1 cellular context compared by ENCODE assay signal in the genomic region with DNA sequence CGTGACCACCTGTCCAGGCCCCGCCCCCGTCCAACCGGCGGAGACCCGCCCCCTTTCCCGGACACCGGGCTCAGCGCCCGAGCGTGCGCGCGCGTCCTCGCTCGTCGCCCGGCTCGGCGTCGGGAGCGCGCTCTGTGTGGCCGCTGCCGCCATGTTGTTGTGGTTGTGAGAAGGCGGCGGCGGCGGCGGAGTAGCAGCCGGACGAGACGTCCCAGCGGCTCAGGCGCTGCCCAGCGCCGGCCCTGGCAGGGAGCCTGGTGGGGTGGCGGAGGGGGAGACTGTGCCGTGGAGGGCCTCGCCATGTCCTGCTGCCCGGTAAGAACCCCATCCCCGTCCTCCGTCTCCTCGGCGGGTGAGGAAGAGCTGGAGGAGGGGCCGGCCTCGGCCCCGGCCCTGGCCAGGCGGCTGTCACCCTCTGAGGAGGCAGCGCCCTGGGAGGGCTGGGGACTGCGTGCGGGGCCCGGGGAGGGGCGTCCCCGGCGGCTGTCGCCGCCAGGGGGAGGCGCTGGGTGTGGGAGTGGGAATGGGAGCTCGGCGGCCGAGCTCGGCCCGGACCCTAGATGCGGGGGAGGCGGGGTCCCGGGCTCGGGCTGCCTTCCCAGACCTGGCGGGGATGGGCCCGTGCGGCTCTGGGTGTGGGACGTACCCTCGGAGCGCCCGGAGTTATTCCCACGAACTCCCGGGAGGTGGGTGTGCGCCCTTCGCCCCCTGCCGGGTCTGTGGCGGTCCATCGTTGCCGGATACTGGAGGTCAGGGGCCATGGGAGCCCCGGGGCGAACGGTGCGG.
TF ChIP-seq lines count a peak whose summit lies in the region.

MTMR3 (plus strand) TSS at position 130 of the 786 bp plus-strand sequence. CDS start 87,886 bp downstream, outside the sequence.

TF ChIP-seq in HepG2, 621 proteins besides CTCF, POLR2A, EP300 and RAD21 (continued from another document and continues in another):
- TF ChIP-seq ZBTB7B (CRISPR knock-in tag; IDR thresholded peaks at IDR 0.05) (peak; percentile 26; the same call in 1 of the 2 replicates), HNRNPK (IDR thresholded peaks at IDR 0.05; ENCODE audit: low read depth, low read length, poor library complexity, severe bottlenecking) (peak; percentile 58), TBP (CRISPR knock-in tag; IDR thresholded peaks at IDR 0.05) (no peak), LRRFIP1 (CRISPR knock-in tag; conservative IDR thresholded peaks at IDR 0.05) (no peak), ATM (IDR thresholded peaks at IDR 0.05; ENCODE audit: borderline replicate concordance) (no peak), HMGXB4 (CRISPR knock-in tag; IDR thresholded peaks at IDR 0.05; ENCODE audit: borderline replicate concordance in 1 of 2, low read depth in 1 of 2) (peak; percentile 44 to 84; a peak in 3 of 4 replicates), MATR3 (CRISPR knock-in tag; IDR thresholded peaks at IDR 0.05) (no peak), ZNF260 (CRISPR knock-in tag; IDR thresholded peaks at IDR 0.05; ENCODE audit: borderline replicate concordance, low read depth) (no peak), GABPA (IDR thresholded peaks at IDR 0.05; ENCODE audit: low read depth, low read length) (no peak), GABPA (CRISPR knock-in tag; IDR thresholded peaks at IDR 0.05; ENCODE audit: low read depth) (no peak), AFF4 (CRISPR knock-in tag; IDR thresholded peaks at IDR 0.05) (no peak), THYN1 (CRISPR knock-in tag; IDR thresholded peaks at IDR 0.05; ENCODE audit: borderline replicate concordance, low read depth) (no peak), POLR2AphosphoS5 (IDR thresholded peaks at IDR 0.05; ENCODE audit: low read depth, low read length) (peak; percentile 43; the same call in 1 of the 2 replicates), SNRNP70 (IDR thresholded peaks at IDR 0.05; ENCODE audit: low read depth, low read length) (no peak), ZNF160 (CRISPR knock-in tag; IDR thresholded peaks at IDR 0.05) (peak; percentile 71; the same call in 1 of the 2 replicates)
- TF ChIP-seq, protein P1, sequence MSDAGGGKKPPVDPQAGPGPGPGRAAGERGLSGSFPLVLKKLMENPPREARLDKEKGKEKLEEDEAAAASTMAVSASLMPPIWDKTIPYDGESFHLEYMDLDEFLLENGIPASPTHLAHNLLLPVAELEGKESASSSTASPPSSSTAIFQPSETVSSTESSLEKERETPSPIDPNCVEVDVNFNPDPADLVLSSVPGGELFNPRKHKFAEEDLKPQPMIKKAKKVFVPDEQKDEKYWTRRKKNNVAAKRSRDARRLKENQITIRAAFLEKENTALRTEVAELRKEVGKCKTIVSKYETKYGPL (CRISPR knock-in tag; IDR thresholded peaks at IDR 0.05), result no peak
- TF ChIP-seq, protein P2, sequence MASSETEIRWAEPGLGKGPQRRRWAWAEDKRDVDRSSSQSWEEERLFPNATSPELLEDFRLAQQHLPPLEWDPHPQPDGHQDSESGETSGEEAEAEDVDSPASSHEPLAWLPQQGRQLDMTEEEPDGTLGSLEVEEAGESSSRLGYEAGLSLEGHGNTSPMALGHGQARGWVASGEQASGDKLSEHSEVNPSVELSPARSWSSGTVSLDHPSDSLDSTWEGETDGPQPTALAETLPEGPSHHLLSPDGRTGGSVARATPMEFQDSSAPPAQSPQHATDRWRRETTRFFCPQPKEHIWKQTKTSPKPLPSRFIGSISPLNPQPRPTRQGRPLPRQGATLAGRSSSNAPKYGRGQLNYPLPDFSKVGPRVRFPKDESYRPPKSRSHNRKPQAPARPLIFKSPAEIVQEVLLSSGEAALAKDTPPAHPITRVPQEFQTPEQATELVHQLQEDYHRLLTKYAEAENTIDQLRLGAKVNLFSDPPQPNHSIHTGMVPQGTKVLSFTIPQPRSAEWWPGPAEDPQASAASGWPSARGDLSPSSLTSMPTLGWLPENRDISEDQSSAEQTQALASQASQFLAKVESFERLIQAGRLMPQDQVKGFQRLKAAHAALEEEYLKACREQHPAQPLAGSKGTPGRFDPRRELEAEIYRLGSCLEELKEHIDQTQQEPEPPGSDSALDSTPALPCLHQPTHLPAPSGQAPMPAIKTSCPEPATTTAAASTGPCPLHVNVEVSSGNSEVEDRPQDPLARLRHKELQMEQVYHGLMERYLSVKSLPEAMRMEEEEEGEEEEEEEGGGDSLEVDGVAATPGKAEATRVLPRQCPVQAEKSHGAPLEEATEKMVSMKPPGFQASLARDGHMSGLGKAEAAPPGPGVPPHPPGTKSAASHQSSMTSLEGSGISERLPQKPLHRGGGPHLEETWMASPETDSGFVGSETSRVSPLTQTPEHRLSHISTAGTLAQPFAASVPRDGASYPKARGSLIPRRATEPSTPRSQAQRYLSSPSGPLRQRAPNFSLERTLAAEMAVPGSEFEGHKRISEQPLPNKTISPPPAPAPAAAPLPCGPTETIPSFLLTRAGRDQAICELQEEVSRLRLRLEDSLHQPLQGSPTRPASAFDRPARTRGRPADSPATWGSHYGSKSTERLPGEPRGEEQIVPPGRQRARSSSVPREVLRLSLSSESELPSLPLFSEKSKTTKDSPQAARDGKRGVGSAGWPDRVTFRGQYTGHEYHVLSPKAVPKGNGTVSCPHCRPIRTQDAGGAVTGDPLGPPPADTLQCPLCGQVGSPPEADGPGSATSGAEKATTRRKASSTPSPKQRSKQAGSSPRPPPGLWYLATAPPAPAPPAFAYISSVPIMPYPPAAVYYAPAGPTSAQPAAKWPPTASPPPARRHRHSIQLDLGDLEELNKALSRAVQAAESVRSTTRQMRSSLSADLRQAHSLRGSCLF (CRISPR knock-in tag; IDR thresholded peaks at IDR 0.05; ENCODE audit: borderline replicate concordance), result no peak
- TF ChIP-seq, protein P3, sequence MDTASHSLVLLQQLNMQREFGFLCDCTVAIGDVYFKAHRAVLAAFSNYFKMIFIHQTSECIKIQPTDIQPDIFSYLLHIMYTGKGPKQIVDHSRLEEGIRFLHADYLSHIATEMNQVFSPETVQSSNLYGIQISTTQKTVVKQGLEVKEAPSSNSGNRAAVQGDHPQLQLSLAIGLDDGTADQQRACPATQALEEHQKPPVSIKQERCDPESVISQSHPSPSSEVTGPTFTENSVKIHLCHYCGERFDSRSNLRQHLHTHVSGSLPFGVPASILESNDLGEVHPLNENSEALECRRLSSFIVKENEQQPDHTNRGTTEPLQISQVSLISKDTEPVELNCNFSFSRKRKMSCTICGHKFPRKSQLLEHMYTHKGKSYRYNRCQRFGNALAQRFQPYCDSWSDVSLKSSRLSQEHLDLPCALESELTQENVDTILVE (CRISPR knock-in tag; IDR thresholded peaks at IDR 0.05), result no peak
- TF ChIP-seq, protein P4, sequence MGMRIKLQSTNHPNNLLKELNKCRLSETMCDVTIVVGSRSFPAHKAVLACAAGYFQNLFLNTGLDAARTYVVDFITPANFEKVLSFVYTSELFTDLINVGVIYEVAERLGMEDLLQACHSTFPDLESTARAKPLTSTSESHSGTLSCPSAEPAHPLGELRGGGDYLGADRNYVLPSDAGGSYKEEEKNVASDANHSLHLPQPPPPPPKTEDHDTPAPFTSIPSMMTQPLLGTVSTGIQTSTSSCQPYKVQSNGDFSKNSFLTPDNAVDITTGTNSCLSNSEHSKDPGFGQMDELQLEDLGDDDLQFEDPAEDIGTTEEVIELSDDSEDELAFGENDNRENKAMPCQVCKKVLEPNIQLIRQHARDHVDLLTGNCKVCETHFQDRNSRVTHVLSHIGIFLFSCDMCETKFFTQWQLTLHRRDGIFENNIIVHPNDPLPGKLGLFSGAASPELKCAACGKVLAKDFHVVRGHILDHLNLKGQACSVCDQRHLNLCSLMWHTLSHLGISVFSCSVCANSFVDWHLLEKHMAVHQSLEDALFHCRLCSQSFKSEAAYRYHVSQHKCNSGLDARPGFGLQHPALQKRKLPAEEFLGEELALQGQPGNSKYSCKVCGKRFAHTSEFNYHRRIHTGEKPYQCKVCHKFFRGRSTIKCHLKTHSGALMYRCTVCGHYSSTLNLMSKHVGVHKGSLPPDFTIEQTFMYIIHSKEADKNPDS (CRISPR knock-in tag; IDR thresholded peaks at IDR 0.05), result 0 out of 2 replicates have a peak, but pooled peaks have one; percentile 55
- TF ChIP-seq, protein P5, sequence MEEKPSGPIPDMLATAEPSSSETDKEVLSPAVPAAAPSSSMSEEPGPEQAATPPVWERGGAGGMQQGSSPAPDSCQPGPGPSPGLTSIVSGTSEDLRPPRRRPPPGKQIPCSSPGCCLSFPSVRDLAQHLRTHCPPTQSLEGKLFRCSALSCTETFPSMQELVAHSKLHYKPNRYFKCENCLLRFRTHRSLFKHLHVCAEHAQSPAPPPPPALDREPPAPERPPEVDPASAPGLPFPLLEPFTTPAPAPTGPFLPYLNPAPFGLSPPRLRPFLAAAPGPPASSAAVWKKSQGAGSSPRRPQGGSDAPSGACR (CRISPR knock-in tag; IDR thresholded peaks at IDR 0.05), result peak; percentile 74; the same call in 1 of the 2 replicates
- TF ChIP-seq, protein P6, sequence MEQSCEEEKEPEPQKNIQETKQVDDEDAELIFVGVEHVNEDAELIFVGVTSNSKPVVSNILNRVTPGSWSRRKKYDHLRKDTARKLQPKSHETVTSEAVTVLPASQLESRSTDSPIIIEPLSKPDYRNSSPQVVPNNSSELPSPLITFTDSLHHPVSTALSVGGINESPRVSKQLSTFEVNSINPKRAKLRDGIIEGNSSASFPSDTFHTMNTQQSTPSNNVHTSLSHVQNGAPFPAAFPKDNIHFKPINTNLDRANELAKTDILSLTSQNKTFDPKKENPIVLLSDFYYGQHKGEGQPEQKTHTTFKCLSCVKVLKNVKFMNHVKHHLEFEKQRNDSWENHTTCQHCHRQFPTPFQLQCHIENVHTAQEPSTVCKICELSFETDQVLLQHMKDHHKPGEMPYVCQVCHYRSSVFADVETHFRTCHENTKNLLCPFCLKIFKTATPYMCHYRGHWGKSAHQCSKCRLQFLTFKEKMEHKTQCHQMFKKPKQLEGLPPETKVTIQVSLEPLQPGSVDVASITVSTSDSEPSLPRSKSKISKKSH (CRISPR knock-in tag; IDR thresholded peaks at IDR 0.05; ENCODE audit: borderline replicate concordance), result no peak
- TF ChIP-seq, protein P7, sequence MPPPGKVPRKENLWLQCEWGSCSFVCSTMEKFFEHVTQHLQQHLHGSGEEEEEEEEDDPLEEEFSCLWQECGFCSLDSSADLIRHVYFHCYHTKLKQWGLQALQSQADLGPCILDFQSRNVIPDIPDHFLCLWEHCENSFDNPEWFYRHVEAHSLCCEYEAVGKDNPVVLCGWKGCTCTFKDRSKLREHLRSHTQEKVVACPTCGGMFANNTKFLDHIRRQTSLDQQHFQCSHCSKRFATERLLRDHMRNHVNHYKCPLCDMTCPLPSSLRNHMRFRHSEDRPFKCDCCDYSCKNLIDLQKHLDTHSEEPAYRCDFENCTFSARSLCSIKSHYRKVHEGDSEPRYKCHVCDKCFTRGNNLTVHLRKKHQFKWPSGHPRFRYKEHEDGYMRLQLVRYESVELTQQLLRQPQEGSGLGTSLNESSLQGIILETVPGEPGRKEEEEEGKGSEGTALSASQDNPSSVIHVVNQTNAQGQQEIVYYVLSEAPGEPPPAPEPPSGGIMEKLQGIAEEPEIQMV (CRISPR knock-in tag; IDR thresholded peaks at IDR 0.05; ENCODE audit: low read depth), result no peak
- TF ChIP-seq, protein P8, sequence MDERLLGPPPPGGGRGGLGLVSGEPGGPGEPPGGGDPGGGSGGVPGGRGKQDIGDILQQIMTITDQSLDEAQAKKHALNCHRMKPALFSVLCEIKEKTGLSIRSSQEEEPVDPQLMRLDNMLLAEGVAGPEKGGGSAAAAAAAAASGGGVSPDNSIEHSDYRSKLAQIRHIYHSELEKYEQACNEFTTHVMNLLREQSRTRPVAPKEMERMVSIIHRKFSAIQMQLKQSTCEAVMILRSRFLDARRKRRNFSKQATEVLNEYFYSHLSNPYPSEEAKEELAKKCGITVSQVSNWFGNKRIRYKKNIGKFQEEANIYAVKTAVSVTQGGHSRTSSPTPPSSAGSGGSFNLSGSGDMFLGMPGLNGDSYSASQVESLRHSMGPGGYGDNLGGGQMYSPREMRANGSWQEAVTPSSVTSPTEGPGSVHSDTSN (CRISPR knock-in tag; IDR thresholded peaks at IDR 0.05), result no peak
